In the genomic region with DNA sequence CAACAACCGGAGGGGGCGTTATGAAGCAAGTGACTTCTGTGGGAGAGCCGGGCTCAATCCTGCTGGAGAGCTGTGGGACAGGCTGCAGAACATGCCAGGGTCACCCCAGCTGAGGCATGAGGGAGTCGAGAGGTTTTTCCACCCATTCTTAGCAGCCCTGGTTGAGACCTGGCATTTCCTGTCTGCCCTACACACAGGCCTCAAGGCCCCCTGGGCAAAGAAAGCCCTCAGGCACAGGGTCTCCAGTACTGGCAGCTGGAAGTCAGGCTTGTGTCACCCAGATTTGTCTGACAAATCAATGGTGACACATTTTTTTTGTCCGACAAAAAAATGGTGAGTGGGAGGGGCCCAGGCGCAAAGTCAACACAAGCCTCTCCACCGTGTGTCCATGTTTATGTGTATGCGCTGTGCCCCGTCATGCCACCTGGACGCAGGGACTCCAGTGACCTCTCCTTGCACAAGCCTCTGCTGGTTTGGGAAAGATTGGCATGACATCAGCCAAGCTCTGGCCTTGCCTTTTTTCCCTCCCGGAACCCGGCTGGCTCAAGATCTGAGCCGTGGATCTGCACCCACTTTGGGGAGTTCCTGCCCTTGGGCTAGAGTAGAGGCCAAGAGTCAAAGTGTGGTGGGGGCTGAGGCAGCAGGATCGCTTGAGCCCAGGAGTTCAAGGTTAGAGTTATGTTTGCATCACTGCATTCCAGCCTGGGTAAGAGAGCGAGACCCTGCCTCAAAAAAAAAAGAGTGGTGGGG, we compare ENCODE assay signal across 21 cellular contexts. TPM values are rescaled to one million over a fixed set of nuclear protein-coding genes. Genes with fewer than 3 reads are reported as not detected.
DNase-seq lines count a peak whose midpoint lies in the region; ATAC-seq and TF ChIP-seq lines count a peak whose summit lies in the region.
"Had no signal": no experiment of that assay in that cellular context is flagged by ENCODE, and none has a peak within 500 bp of the region (broad histone marks: within the 10 kb centered on the region; RNA-seq: fewer than 3 reads in every experiment).

No MANE protein-coding gene starts in this region.

- H3K4me3 Mint-ChIP-seq in neural progenitor cell = no peak overlapping the region
- no peak overlapping the region for H3K4me3 Mint-ChIP-seq in activated naive CD4-positive, alpha-beta T cell treated with anti-CD3 and anti-CD28 coated beads for 36 hours
- H3K4me3 Mint-ChIP-seq: activated naive CD8-positive, alpha-beta T cell treated with anti-CD3 and anti-CD28 coated beads, Interleukin-2, amount 50 U/mL, for 24 hours; activated T-helper 1 cell treated with anti-CD3 and anti-CD28 coated beads, Interleukin-12 subunit alpha, Interleukin-12 subunit beta, Interleukin-2, Interleukin-4 antibody, amounts not matched to agents 30 ng/mL and 10 ng/mL and 1 ng/mL, durations not matched to agents 14 hours and 24 hours and 36 hours; CD4-positive, alpha-beta memory T cell had no signal

- dilution Hi-C loops in mammary epithelial cell (cut with HindIII; ENCODE audit: low sequenced_read_pairs) = no loop called here

- H3K27ac ChIP-seq in left ventricle myocardium inferior (replicated peaks) (no peak overlapping the region), mammary epithelial cell (ENCODE audit: insufficient read depth, low read depth, low read length) (no peak overlapping the region), neural progenitor cell (no peak overlapping the region), upper lobe of right lung (no peak overlapping the region)
- H3K27ac ChIP-seq: foreskin keratinocyte had no signal

- H3K4me1 Mint-ChIP-seq in neural progenitor cell = peaks cover 12% of the 10 kb centered on the region
- H3K4me1 Mint-ChIP-seq in activated naive CD4-positive, alpha-beta T cell treated with anti-CD3 and anti-CD28 coated beads for 36 hours (ENCODE audit: low read depth) = no peaks in the 10 kb centered on the region
- H3K4me1 Mint-ChIP-seq: activated naive CD8-positive, alpha-beta T cell treated with anti-CD3 and anti-CD28 coated beads, Interleukin-2, amount 50 U/mL, for 24 hours had no signal

- no peaks in the 10 kb centered on the region for H3K36me3 Mint-ChIP-seq in neural progenitor cell
- H3K36me3 Mint-ChIP-seq in activated naive CD4-positive, alpha-beta T cell treated with anti-CD3 and anti-CD28 coated beads for 36 hours (ENCODE audit: low read depth) = no peaks in the 10 kb centered on the region
- H3K36me3 Mint-ChIP-seq: CD4-positive, alpha-beta memory T cell had no signal

- no peaks in the 10 kb centered on the region for H4K20me1 ChIP-seq in mammary epithelial cell (ENCODE audit: insufficient read depth, low read length)
- H4K20me1 ChIP-seq in neural progenitor cell (ENCODE audit: low read depth) = no peaks in the 10 kb centered on the region

- H3K79me2 ChIP-seq in mammary epithelial cell (ENCODE audit: insufficient read depth, low read length) (no peaks in the 10 kb centered on the region), neural progenitor cell (ENCODE audit: low read depth) (no peaks in the 10 kb centered on the region)

- H3K4me1 ChIP-seq in left ventricle myocardium inferior = peaks cover 10% of the 10 kb centered on the region
- peaks cover 13% of the 10 kb centered on the region for H3K4me1 ChIP-seq in mammary epithelial cell (ENCODE audit: insufficient read depth, low read length)
- H3K4me1 ChIP-seq in neural progenitor cell = no peaks in the 10 kb centered on the region
- no peaks in the 10 kb centered on the region for H3K4me1 ChIP-seq in upper lobe of right lung
- H3K4me1 ChIP-seq: foreskin keratinocyte had no signal

- H3K27me3 ChIP-seq in left ventricle myocardium inferior (ENCODE audit: low read depth) (no peaks in the 10 kb centered on the region), mammary epithelial cell (ENCODE audit: insufficient read depth, low read length) (no peaks in the 10 kb centered on the region), neural progenitor cell (no peaks in the 10 kb centered on the region), upper lobe of right lung (no peaks in the 10 kb centered on the region)
- H3K27me3 ChIP-seq: foreskin keratinocyte had no signal

- no peak overlapping the region for H3K4me3 ChIP-seq in left ventricle myocardium inferior
- H3K4me3 ChIP-seq in mammary epithelial cell (replicated peaks in 1 of 3; ENCODE audit: insufficient read depth in 1 of 3, low read depth in 2 of 3, low read length in 3 of 3) = no peak overlapping the region
- H3K4me3 ChIP-seq in neural progenitor cell = no peak overlapping the region
- no peak overlapping the region for H3K4me3 ChIP-seq in upper lobe of right lung

- BruUV-seq in mammary epithelial cell (replicated peaks; lab: Mats Ljungman, UMichigan) = no TSS peak

- intact Hi-C loops in cardiac septum (cut with DNase I) (no loop called here), left ventricle myocardium inferior (cut with micrococcal nuclease) (no loop called here), mammary epithelial cell (cut with micrococcal nuclease) (no loop called here), upper lobe of right lung (cut with DNase I) (no loop called here)
- intact Hi-C loops in activated naive CD4-positive, alpha-beta T cell treated with anti-CD3 and anti-CD28 coated beads for 36 hours (cut with micrococcal nuclease) = no loop called here

- no peaks in the 10 kb centered on the region for H3F3A ChIP-seq in neural progenitor cell (ENCODE audit: low read depth)

- no peak for TF ChIP-seq CTCF in left ventricle myocardium inferior (IDR thresholded peaks at IDR 0.05; ENCODE audit: borderline replicate concordance)
- peak in 1 of 2 donors; percentile 6 for TF ChIP-seq CTCF in mammary epithelial cell (conservative IDR thresholded peaks at IDR 0.05 in 1 of 2, IDR thresholded peaks at IDR 0.05 in 1 of 2; ENCODE audit: extremely low read depth in 1 of 2, insufficient read depth in 1 of 2, low read depth in 1 of 2, low read length in 2 of 2)
- no peak for TF ChIP-seq CTCF in neural progenitor cell (IDR thresholded peaks at IDR 0.05)
- TF ChIP-seq CTCF in upper lobe of right lung (IDR thresholded peaks at IDR 0.05) = no peak

- peak overlapping the region; percentile 42 for H3K27ac Mint-ChIP-seq in neural progenitor cell
- no peak overlapping the region for H3K27ac Mint-ChIP-seq in activated naive CD4-positive, alpha-beta T cell treated with anti-CD3 and anti-CD28 coated beads for 36 hours
- H3K27ac Mint-ChIP-seq: activated naive CD8-positive, alpha-beta T cell treated with anti-CD3 and anti-CD28 coated beads, Interleukin-2, amount 50 U/mL, for 24 hours; activated T-helper 1 cell treated with anti-CD3 and anti-CD28 coated beads, Interleukin-12 subunit alpha, Interleukin-12 subunit beta, Interleukin-2, Interleukin-4 antibody, amounts not matched to agents 30 ng/mL and 10 ng/mL and 1 ng/mL, durations not matched to agents 14 hours and 24 hours and 36 hours had no signal

- in situ Hi-C loops in mammary epithelial cell (cut with MboI; ENCODE audit: low sequenced_read_pairs in 2 of 2) = no loop called here

- H2AFZ ChIP-seq in mammary epithelial cell (ENCODE audit: low read depth, low read length) (peak overlapping the region; percentile 32), neural progenitor cell (replicated peaks) (no peak overlapping the region)

- DNase-seq in cardiac septum (ENCODE audit: low spot score) (peak; percentile 65), left ventricle myocardium inferior (no peak), mammary epithelial cell (no peak), neural progenitor cell (ENCODE audit: low spot score) (no peak), upper lobe of right lung (peak; percentile 75), NOMO-1 treated with DMSO at 0.1 percent for 48 hours (lab: John Stamatoyannopoulos, UW; ENCODE audit: unreplicated experiment) (no peak)
- no peak for DNase-seq in activated naive CD4-positive, alpha-beta T cell treated with anti-CD3 and anti-CD28 coated beads for 36 hours
- DNase-seq: ACHN; activated CD4-positive, alpha-beta T cell treated with anti-CD3 and anti-CD28 coated beads, Interleukin-2, amount 50 U/mL, for 4 hours; activated naive CD8-positive, alpha-beta T cell treated with anti-CD3 and anti-CD28 coated beads, Interleukin-2, amount 50 U/mL, for 24 hours; CD4-positive, alpha-beta memory T cell; EL; foreskin keratinocyte; left ventricle myocardium superior; NCI-H187 treated with DMSO at 0.1 percent for 48 hours; NCI-H524 treated with DMSO at 0.1 percent for 48 hours; SW 1271 had no signal

- CTCF ChIA-PET in mammary epithelial cell (lab: Charles Lee; ENCODE audit: low non-redundant PET) = no interaction called here
- CTCF ChIA-PET in activated naive CD4-positive, alpha-beta T cell treated with anti-CD3 and anti-CD28 coated beads for 36 hours (lab: Charles Lee) = no interaction called here

- H3K9me3 ChIP-seq in left ventricle myocardium inferior (replicated peaks) = no peaks in the 10 kb centered on the region
- no peaks in the 10 kb centered on the region for H3K9me3 ChIP-seq in mammary epithelial cell (replicated peaks; ENCODE audit: insufficient read depth, low read length)
- H3K9me3 ChIP-seq in neural progenitor cell (ENCODE audit: low read depth) = no peaks in the 10 kb centered on the region
- H3K9me3 ChIP-seq in upper lobe of right lung = no peaks in the 10 kb centered on the region

- H3K9me3 Mint-ChIP-seq in neural progenitor cell = no peaks in the 10 kb centered on the region
- no peaks in the 10 kb centered on the region for H3K9me3 Mint-ChIP-seq in activated naive CD4-positive, alpha-beta T cell treated with anti-CD3 and anti-CD28 coated beads for 36 hours
- H3K9me3 Mint-ChIP-seq: activated naive CD8-positive, alpha-beta T cell treated with anti-CD3 and anti-CD28 coated beads, Interleukin-2, amount 50 U/mL, for 24 hours; activated T-helper 1 cell treated with anti-CD3 and anti-CD28 coated beads, Interleukin-12 subunit alpha, Interleukin-12 subunit beta, Interleukin-2, Interleukin-4 antibody, amounts not matched to agents 30 ng/mL and 10 ng/mL and 1 ng/mL, durations not matched to agents 14 hours and 24 hours and 36 hours; CD4-positive, alpha-beta memory T cell had no signal

- H3K9ac ChIP-seq in mammary epithelial cell (ENCODE audit: insufficient read depth, low read length) (no peak overlapping the region), neural progenitor cell (no peak overlapping the region)

- H3K36me3 ChIP-seq in left ventricle myocardium inferior (no peaks in the 10 kb centered on the region), mammary epithelial cell (ENCODE audit: insufficient read depth, low read length) (no peaks in the 10 kb centered on the region), neural progenitor cell (no peaks in the 10 kb centered on the region), upper lobe of right lung (no peaks in the 10 kb centered on the region)

- 8% methylated on average over 6 of the region's 15 CpGs for WGBS in mammary epithelial cell (ENCODE audit: low coverage, missing lambda C conversion rate)

- peaks cover 12% of the 10 kb centered on the region for H3K27me3 Mint-ChIP-seq in neural progenitor cell (ENCODE audit: insufficient read depth, low read depth)
- H3K27me3 Mint-ChIP-seq in activated naive CD4-positive, alpha-beta T cell treated with anti-CD3 and anti-CD28 coated beads for 36 hours (ENCODE audit: low read depth) = no peaks in the 10 kb centered on the region
- H3K27me3 Mint-ChIP-seq: activated naive CD8-positive, alpha-beta T cell treated with anti-CD3 and anti-CD28 coated beads, Interleukin-2, amount 50 U/mL, for 24 hours; CD4-positive, alpha-beta memory T cell had no signal

- ATAC-seq in upper lobe of right lung (peak; percentile 70), HG03442 (IDR thresholded peaks at IDR 0.05; ENCODE audit: unreplicated experiment) (no peak)
- ATAC-seq: activated naive CD8-positive, alpha-beta T cell treated with anti-CD3 and anti-CD28 coated beads, Interleukin-2, amount 50 U/mL, for 24 hours; foreskin keratinocyte; left ventricle myocardium superior had no signal

- H3K4me2 ChIP-seq in mammary epithelial cell (ENCODE audit: insufficient read depth, low read depth, low read length) (no peak overlapping the region), neural progenitor cell (no peak overlapping the region)

RNA-seq across cellular contexts. Expression of a gene that starts 20.8 kb away (rescaled TPM):
- total RNA-seq in cardiac septum (154 TPM), left ventricle myocardium inferior (180 TPM), mammary epithelial cell (10 to 100 TPM; 24.2 to 39.2 TPM), neural progenitor cell (ENCODE audit: low replicate concordance) (35.0 and 54.9 TPM in 2 replicates), upper lobe of right lung (78.9 TPM)
- polyA plus RNA-seq in mammary epithelial cell = 49.2 TPM
- polyA minus RNA-seq in mammary epithelial cell = 34.0 TPM
- total RNA-seq in activated naive CD4-positive, alpha-beta T cell treated with anti-CD3 and anti-CD28 coated beads for 36 hours = 10 to 100 TPM; 35.7 to 37.8 TPM

RNA-seq across cellular contexts. Expression of a gene that starts 22.9 kb away (rescaled TPM):
- total RNA-seq in cardiac septum = 1.5 TPM
- total RNA-seq in left ventricle myocardium inferior = 1.2 TPM
- 10 to 100 TPM in 1 of 2 donors, 1 to 10 TPM in 1; 2.8 to 21.5 TPM for total RNA-seq in mammary epithelial cell
- 22.2 TPM for polyA plus RNA-seq in mammary epithelial cell
- polyA minus RNA-seq in mammary epithelial cell = 17.2 TPM
- 10.3 and 18.7 TPM in 2 replicates for total RNA-seq in neural progenitor cell (ENCODE audit: low replicate concordance)
- total RNA-seq in upper lobe of right lung = 2.5 TPM
- total RNA-seq in activated naive CD4-positive, alpha-beta T cell treated with anti-CD3 and anti-CD28 coated beads for 36 hours = 10 to 100 TPM; 32.3 to 32.7 TPM

RNA-seq across cellular contexts. Expression of a gene that starts 48.3 kb away (rescaled TPM):
- 0.16 TPM for total RNA-seq in cardiac septum
- total RNA-seq in left ventricle myocardium inferior = 0.66 TPM
- not detected for total RNA-seq in mammary epithelial cell
- polyA plus RNA-seq in mammary epithelial cell = not detected
- not detected for polyA minus RNA-seq in mammary epithelial cell
- total RNA-seq in neural progenitor cell (ENCODE audit: low replicate concordance) = not detected in 2 replicates
- 0.87 TPM for total RNA-seq in upper lobe of right lung
- under 1 TPM; 0.62 to 0.89 TPM for total RNA-seq in activated naive CD4-positive, alpha-beta T cell treated with anti-CD3 and anti-CD28 coated beads for 36 hours
- total RNA-seq: endothelial cell of umbilical vein, foreskin keratinocyte, subcutaneous adipose tissue had no signal
- polyA plus RNA-seq: CD4-positive, alpha-beta memory T cell; endothelial cell of umbilical vein; foreskin keratinocyte had no signal

Comparison
In these comparisons a context has a peak if more than half of its experiments do, and no peak if none do; other contexts are left out.
1. DNase-seq: peak in cardiac septum (single experiment) and upper lobe of right lung (single experiment); none in left ventricle myocardium inferior (single experiment), mammary epithelial cell (single experiment), neural progenitor cell (single experiment), NOMO-1 treated with DMSO at 0.1 percent for 48 hours (single experiment) and activated naive CD4-positive, alpha-beta T cell treated with anti-CD3 and anti-CD28 coated beads for 36 hours (single experiment).